2 cellular contexts compared by ENCODE assay signal in genomic region chr2:17626986-17627385, GRCh38.
TF ChIP-seq lines count a peak whose summit lies in the region.

No MANE protein-coding gene starts in this region.

TF ChIP-seq in SK-N-SH, 30 proteins besides CTCF, POLR2A, EP300 and RAD21 (continued from another document):
- TF ChIP-seq ZBTB33 (IDR thresholded peaks at IDR 0.05; ENCODE audit: borderline replicate concordance, low read depth) (no peak), SIN3A (IDR thresholded peaks at IDR 0.05; ENCODE audit: borderline replicate concordance, low read depth, low read length) (no peak), NRF1 (IDR thresholded peaks at IDR 0.05; ENCODE audit: low read depth, low read length) (no peak)

TF ChIP-seq in WTC11, 78 proteins besides CTCF, POLR2A, EP300 and RAD21 (continued from another document):
- no peak for TF ChIP-seq KAT7 (CRISPR knock-in tag; IDR thresholded peaks at IDR 0.05; ENCODE audit: borderline replicate concordance)
